1 cellular context compared by ENCODE assay signal in the genomic region with DNA sequence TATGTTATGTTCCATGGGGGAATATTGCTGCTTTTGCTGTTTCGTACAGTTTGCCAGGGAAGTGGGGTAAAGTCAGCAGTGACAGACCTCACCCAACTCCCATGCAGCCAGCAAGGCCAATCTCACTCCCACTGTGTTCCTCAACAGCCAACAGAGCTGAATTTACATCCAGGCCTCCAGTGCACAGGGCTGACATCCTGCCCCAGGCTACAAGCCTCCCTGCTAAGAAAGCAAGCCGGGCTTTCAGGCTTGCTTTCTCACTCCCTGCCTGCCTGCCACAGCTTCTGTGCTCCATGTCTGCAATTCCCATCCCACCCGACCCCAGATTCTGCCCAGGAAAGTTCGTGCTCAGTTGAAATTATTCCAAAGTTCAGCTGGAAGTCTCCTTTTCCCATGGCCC.
TF ChIP-seq lines count a peak whose summit lies in the region.

No MANE protein-coding gene starts in this region.

TF ChIP-seq in H1, 55 proteins besides CTCF, POLR2A, EP300 and RAD21:
- TF ChIP-seq POU5F1 (IDR thresholded peaks at IDR 0.05; ENCODE audit: low read depth, low read length) (no peak), SUZ12 (IDR thresholded peaks at IDR 0.05; ENCODE audit: low read length) (no peak), CBX8 (IDR thresholded peaks at IDR 0.05; ENCODE audit: borderline replicate concordance, low read depth, low read length) (no peak), BCL11A (IDR thresholded peaks at IDR 0.05; ENCODE audit: low read depth in 2 of 2, low read length in 2 of 2) (no peak), ATF2 (IDR thresholded peaks at IDR 0.05; ENCODE audit: low read length) (no peak), GABPA (IDR thresholded peaks at IDR 0.05; ENCODE audit: borderline replicate concordance, insufficient read depth, low read length) (no peak), SRF (IDR thresholded peaks at IDR 0.05; ENCODE audit: low read depth, low read length) (no peak), TEAD4 (IDR thresholded peaks at IDR 0.05; ENCODE audit: low read depth, low read length) (no peak), BACH1 (IDR thresholded peaks at IDR 0.05; ENCODE audit: low read length) (no peak), MAFK (IDR thresholded peaks at IDR 0.05; ENCODE audit: low read depth, low read length) (no peak), SIRT6 (IDR thresholded peaks at IDR 0.05; ENCODE audit: low read length) (no peak), MAX (IDR thresholded peaks at IDR 0.05) (no peak), SP2 (IDR thresholded peaks at IDR 0.05; ENCODE audit: low read length) (no peak)
- TF ChIP-seq, protein P1, sequence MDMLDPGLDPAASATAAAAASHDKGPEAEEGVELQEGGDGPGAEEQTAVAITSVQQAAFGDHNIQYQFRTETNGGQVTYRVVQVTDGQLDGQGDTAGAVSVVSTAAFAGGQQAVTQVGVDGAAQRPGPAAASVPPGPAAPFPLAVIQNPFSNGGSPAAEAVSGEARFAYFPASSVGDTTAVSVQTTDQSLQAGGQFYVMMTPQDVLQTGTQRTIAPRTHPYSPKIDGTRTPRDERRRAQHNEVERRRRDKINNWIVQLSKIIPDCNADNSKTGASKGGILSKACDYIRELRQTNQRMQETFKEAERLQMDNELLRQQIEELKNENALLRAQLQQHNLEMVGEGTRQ (IDR thresholded peaks at IDR 0.05; ENCODE audit: low read length): no peak
